Comparison of ENCODE assay signal across 26 cellular contexts in the genomic region with DNA sequence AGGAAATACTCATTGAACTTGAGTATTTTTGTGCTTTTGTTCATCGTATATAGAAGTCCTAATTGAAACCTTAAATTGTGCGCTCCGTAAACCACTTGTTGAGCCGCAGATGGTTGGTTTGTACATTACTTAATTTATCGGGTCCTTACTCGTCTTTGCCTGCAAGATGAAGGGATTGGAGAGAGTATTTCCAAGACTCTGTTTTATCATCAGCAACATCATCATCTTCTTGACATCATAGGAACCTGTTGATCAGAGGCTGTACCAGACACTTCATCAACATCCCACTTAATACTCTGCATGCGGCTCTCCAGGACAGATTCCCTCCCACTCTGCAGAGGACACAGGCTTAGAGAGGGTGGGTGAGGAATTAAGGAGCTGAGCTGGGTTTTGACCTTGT.
"Had no signal": no experiment of that assay in that cellular context is flagged by ENCODE, and none has a peak within 500 bp of the region (broad histone marks: within the 10 kb centered on the region; RNA-seq: fewer than 3 reads in every experiment).

No MANE protein-coding gene starts in this region.

- H3K27ac Mint-ChIP-seq: naive thymus-derived CD8-positive, alpha-beta T cell; stimulated activated memory B cell treated with anti-CD40 and anti-IgM and Interleukin-4, amounts not matched to agents 10 μg/mL and 1 μg/mL and 100 μg/mL, for 72 hours had no signal

- ATAC-seq: heart right ventricle; left cardiac atrium; left lung; naive thymus-derived CD8-positive, alpha-beta T cell; psoas muscle; right cardiac atrium; stimulated activated memory B cell treated with anti-CD40 and anti-IgM and Interleukin-4, amounts not matched to agents 10 μg/mL and 1 μg/mL and 100 μg/mL, for 72 hours; stimulated activated naive CD8-positive, alpha-beta T cell treated with anti-CD3 and anti-CD28 coated beads, Interleukin-15, Interleukin-2, amounts not matched to agents 100 U/mL and 50 U/mL, for 24 hours had no signal

- FAIRE-seq: colon, endothelial cell of umbilical vein, islet of Langerhans, urothelium cell line had no signal

- H3K36me3 Mint-ChIP-seq: naive thymus-derived CD8-positive, alpha-beta T cell; stimulated activated memory B cell treated with anti-CD40 and anti-IgM and Interleukin-4, amounts not matched to agents 10 μg/mL and 1 μg/mL and 100 μg/mL, for 72 hours had no signal

- H3K27me3 Mint-ChIP-seq: stimulated activated memory B cell treated with anti-CD40 and anti-IgM and Interleukin-4, amounts not matched to agents 10 μg/mL and 1 μg/mL and 100 μg/mL, for 72 hours had no signal

- H3K4me1 Mint-ChIP-seq: naive thymus-derived CD8-positive, alpha-beta T cell; stimulated activated memory B cell treated with anti-CD40 and anti-IgM and Interleukin-4, amounts not matched to agents 10 μg/mL and 1 μg/mL and 100 μg/mL, for 72 hours had no signal

- H3K9me3 Mint-ChIP-seq: naive thymus-derived CD8-positive, alpha-beta T cell; stimulated activated memory B cell treated with anti-CD40 and anti-IgM and Interleukin-4, amounts not matched to agents 10 μg/mL and 1 μg/mL and 100 μg/mL, for 72 hours had no signal

- H3K4me3 Mint-ChIP-seq: naive thymus-derived CD8-positive, alpha-beta T cell; stimulated activated memory B cell treated with anti-CD40 and anti-IgM and Interleukin-4, amounts not matched to agents 10 μg/mL and 1 μg/mL and 100 μg/mL, for 72 hours had no signal

- DNase-seq: dorsolateral prefrontal cortex; effector CD4-positive, alpha-beta T cell; foreskin melanocyte; glutamatergic neuron; heart right ventricle; hippocampal formation; left cardiac atrium; left lung; mesendoderm; naive thymus-derived CD8-positive, alpha-beta T cell; occipital lobe; ovary; posterior cingulate gyrus; psoas muscle; right cardiac atrium; sigmoid colon; stimulated activated CD4-positive, alpha-beta T cell treated with anti-CD3 and anti-CD28 coated beads, Interleukin-4, amount 100 ng/mL, for 4 hours; stimulated activated naive CD8-positive, alpha-beta T cell treated with anti-CD3 and anti-CD28 coated beads, Interleukin-15, Interleukin-2, amounts not matched to agents 100 U/mL and 50 U/mL, for 24 hours; substantia nigra; testis; upper lobe of left lung had no signal
